13 cellular contexts compared by ENCODE assay signal in genomic region chrX:45068555-45068954, GRCh38.
DNase-seq lines count a peak whose midpoint lies in the region; ATAC-seq and TF ChIP-seq lines count a peak whose summit lies in the region.
"Had no signal": no experiment of that assay in that cellular context is flagged by ENCODE, and none has a peak within 500 bp of the region (broad histone marks: within the 10 kb centered on the region; RNA-seq: fewer than 3 reads in every experiment).

No MANE protein-coding gene starts in this region.

- peaks cover 43% of the 10 kb centered on the region for H3K4me1 Mint-ChIP-seq in central memory CD8-positive, alpha-beta T cell
- peaks cover 9% of the 10 kb centered on the region for H3K4me1 Mint-ChIP-seq in osteocyte (ENCODE audit: unreplicated experiment)

- H3K36me3 Mint-ChIP-seq in central memory CD8-positive, alpha-beta T cell (ENCODE audit: insufficient read depth): peaks cover 18% of the 10 kb centered on the region
- H3K36me3 Mint-ChIP-seq in osteocyte (ENCODE audit: unreplicated experiment): peaks cover 13% of the 10 kb centered on the region

- H3K9me3 ChIP-seq in MM.1S (replicated peaks; ENCODE audit: insufficient read depth, low read length) (no peaks in the 10 kb centered on the region), right atrium auricular region (no peaks in the 10 kb centered on the region)
- H3K9me3 ChIP-seq: colonic mucosa, sigmoid colon had no signal

- H3K4me1 ChIP-seq in MM.1S (ENCODE audit: low read length) (peaks cover 15% of the 10 kb centered on the region), right atrium auricular region (peaks cover 0 to 10% of the 10 kb centered on the region in 2 donors)
- H3K4me1 ChIP-seq: colonic mucosa, sigmoid colon had no signal

- no peak overlapping the region for H3K9ac ChIP-seq in MM.1S (ENCODE audit: low read length)

- H3K4me3 Mint-ChIP-seq in central memory CD8-positive, alpha-beta T cell: peak overlapping the region; percentile 13
- H3K4me3 Mint-ChIP-seq in osteocyte (ENCODE audit: unreplicated experiment): no peak overlapping the region

- ATAC-seq in central memory CD8-positive, alpha-beta T cell (replicated peaks; ENCODE audit: extremely low read depth, poor library complexity, severe bottlenecking): peak; percentile 28
- no peak for ATAC-seq in HG02870 (IDR thresholded peaks at IDR 0.05; ENCODE audit: unreplicated experiment)

- H3K27me3 ChIP-seq in MM.1S (replicated peaks; ENCODE audit: insufficient read depth, low read length) (no peaks in the 10 kb centered on the region), right atrium auricular region (no peaks in the 10 kb centered on the region)
- H3K27me3 ChIP-seq: colonic mucosa, sigmoid colon had no signal

- H3K27ac ChIP-seq in MM.1S (ENCODE audit: low read length) (no peak overlapping the region), right atrium auricular region (no peak overlapping the region)
- H3K27ac ChIP-seq: colonic mucosa, sigmoid colon had no signal

- peaks cover 8% of the 10 kb centered on the region; the same call in 1 of the 2 replicates for H3F3A ChIP-seq in MM.1S (ENCODE audit: insufficient read depth, low read length)

- peaks cover 37% of the 10 kb centered on the region for H3K79me2 ChIP-seq in MM.1S (ENCODE audit: low read length)

- no peaks in the 10 kb centered on the region for H3K9me3 Mint-ChIP-seq in central memory CD8-positive, alpha-beta T cell
- no peaks in the 10 kb centered on the region for H3K9me3 Mint-ChIP-seq in osteocyte (ENCODE audit: unreplicated experiment)

- H3K27ac Mint-ChIP-seq in central memory CD8-positive, alpha-beta T cell (ENCODE audit: low read depth): peak overlapping the region; percentile 89
- H3K27ac Mint-ChIP-seq in osteocyte (ENCODE audit: unreplicated experiment): peak overlapping the region; percentile 73

- no peaks in the 10 kb centered on the region for H3K27me3 Mint-ChIP-seq in central memory CD8-positive, alpha-beta T cell
- no peaks in the 10 kb centered on the region for H3K27me3 Mint-ChIP-seq in osteocyte (ENCODE audit: unreplicated experiment)

- H2AFZ ChIP-seq in MM.1S (ENCODE audit: low read length): no peak overlapping the region

- H3K4me2 ChIP-seq in MM.1S (ENCODE audit: low read depth, low read length): no peak overlapping the region

- DNase-seq in NCI-H2196 (lab: John Stamatoyannopoulos, UW; ENCODE audit: unreplicated experiment) (peak; percentile 4), NCI-H2196 treated with DMSO at 0.1 percent for 48 hours (lab: John Stamatoyannopoulos, UW; ENCODE audit: unreplicated experiment) (no peak), MM.1S (peak; percentile 8), osteocyte (ENCODE audit: extremely low spot score, unreplicated experiment) (no peak), right atrium auricular region (ENCODE audit: low spot score) (no peak), NCI-H2081 treated with DMSO at 0.1 percent for 48 hours (lab: John Stamatoyannopoulos, UW) (no peak)
- DNase-seq in central memory CD8-positive, alpha-beta T cell (ENCODE audit: low spot score in 2 of 2): no peak
- DNase-seq: 8988T, colonic mucosa, NCI-H1105, NCI-H526, sigmoid colon had no signal

- TF ChIP-seq CTCF in MM.1S (IDR thresholded peaks at IDR 0.05; ENCODE audit: low read length) (no peak), osteocyte (IDR thresholded peaks at IDR 0.05) (no peak), right atrium auricular region (IDR thresholded peaks at IDR 0.05) (no peak)

- no peaks in the 10 kb centered on the region for H4K20me1 ChIP-seq in MM.1S (ENCODE audit: insufficient read depth, low read length)

- no peaks in the 10 kb centered on the region for H3K9me2 ChIP-seq in MM.1S (replicated peaks; ENCODE audit: insufficient read depth, low read length)

- H3K4me3 ChIP-seq in MM.1S (ENCODE audit: low read length) (no peak overlapping the region), right atrium auricular region (no peak overlapping the region)
- H3K4me3 ChIP-seq: colonic mucosa, sigmoid colon had no signal

- H3K36me3 ChIP-seq in MM.1S (replicated peaks; ENCODE audit: insufficient read depth, low read length) (0 out of 2 replicates have a peak, but pooled peaks cover under 1% of the 10 kb centered on the region), right atrium auricular region (peaks cover 21% of the 10 kb centered on the region)
- H3K36me3 ChIP-seq: colonic mucosa had no signal

Comparison
In these comparisons a context has a peak if more than half of its experiments do, and no peak if none do; other contexts are left out.
1. DNase-seq: peak in NCI-H2196 (single experiment) and MM.1S (single experiment); none in NCI-H2196 treated with DMSO at 0.1 percent for 48 hours (single experiment), central memory CD8-positive, alpha-beta T cell (0 of 2), osteocyte (single experiment), right atrium auricular region (single experiment) and NCI-H2081 treated with DMSO at 0.1 percent for 48 hours (single experiment).